ENCODE assay signal across 25 cellular contexts in the genomic region with DNA sequence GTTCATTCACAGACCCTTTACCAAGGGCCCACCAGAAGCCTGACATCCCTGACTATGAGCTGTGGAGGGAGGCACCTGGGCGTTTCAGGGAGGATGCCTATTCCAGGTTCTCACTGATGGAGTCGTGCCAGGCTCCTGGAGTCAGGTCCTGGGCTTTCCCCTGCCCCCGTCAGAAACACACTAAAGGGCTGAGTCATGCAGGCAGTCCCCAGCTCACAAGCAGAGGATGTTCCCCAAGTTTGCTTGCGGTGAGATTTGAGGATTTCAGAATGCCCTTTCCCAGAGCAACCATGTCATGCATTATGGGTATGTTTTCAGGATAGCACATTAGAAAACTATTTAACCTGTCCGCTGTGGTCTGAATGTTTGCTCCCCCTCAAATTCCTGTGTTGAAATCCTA. TPM values are rescaled to one million over a fixed set of nuclear protein-coding genes. Genes with fewer than 3 reads are reported as not detected.
A peak's percentile ranks its signal among the peaks of the same experiment; 100 is the strongest.
DNase-seq lines count a peak whose midpoint lies in the region; ATAC-seq, FAIRE-seq and TF ChIP-seq lines count a peak whose summit lies in the region.
"Had no signal": no experiment of that assay in that cellular context is flagged by ENCODE, and none has a peak within 500 bp of the region (broad histone marks: within the 10 kb centered on the region; RNA-seq: fewer than 3 reads in every experiment).

No MANE protein-coding gene starts in this region.

- no peak for TF ChIP-seq EP300 in H1 (IDR thresholded peaks at IDR 0.05; ENCODE audit: borderline replicate concordance in 1 of 2, low read depth in 2 of 2, low read length in 2 of 2)

- TF ChIP-seq RAD21 in H1 (IDR thresholded peaks at IDR 0.05 in 1 of 2, conservative IDR thresholded peaks at IDR 0.05 in 1 of 2; ENCODE audit: low read depth in 2 of 2, low read length in 2 of 2) = no peak

- POLR2A ChIA-PET in H1 (lab: Charles Lee; ENCODE audit: partially characterized antibody) = interaction anchor here (1.2 to 1.5 kb wide), 2 partner anchors 9 to 40 kb away, joined by 3 read pairs; no protein-coding TSS in a partner anchor

- H3K4me3 ChIP-seq in GM23338 = no peak overlapping the region
- H3K4me3 ChIP-seq in H1 (ENCODE audit: extremely low read depth in 1 of 4, insufficient read depth in 2 of 4, low read depth in 3 of 4, low read length in 4 of 4) = no peak overlapping the region
- no peak overlapping the region for H3K4me3 ChIP-seq in neuronal stem cell (ENCODE audit: low read length in 2 of 2)

- H2AK5ac ChIP-seq in H1 (ENCODE audit: low read depth, low read length) (no peak overlapping the region), neuronal stem cell (ENCODE audit: low read depth, low read length) (no peak overlapping the region)

- H3K23ac ChIP-seq in H1 (ENCODE audit: insufficient read length) (no peak overlapping the region), neuronal stem cell (ENCODE audit: low read depth, low read length, poor library complexity) (no peak overlapping the region)

- peak overlapping the region; percentile 62 for H3K27ac Mint-ChIP-seq in GM23338
- H3K27ac Mint-ChIP-seq: activated naive CD4-positive, alpha-beta T cell treated with anti-CD3 and anti-CD28 coated beads, Interleukin-2, amount 10 ng/mL, durations not matched to agents 7 days and 5 days; B cell; endodermal cell; natural killer cell had no signal

- H2AFZ ChIP-seq in GM23338 (no peak overlapping the region), H1 (ENCODE audit: low read length) (no peak overlapping the region), neuronal stem cell (ENCODE audit: low read length) (no peak overlapping the region)

- CTCF ChIA-PET in H1 (lab: Charles Lee; ENCODE audit: partially characterized antibody) = interaction anchor here (1.1 to 1.5 kb wide), 3 partner anchors 30 to 106 kb away, joined by 3 read pairs; no protein-coding TSS in a partner anchor

- TF ChIP-seq CTCF in GM23338 (conservative IDR thresholded peaks at IDR 0.05; ENCODE audit: low read depth in 2 of 2) (no peak), H1 (IDR thresholded peaks at IDR 0.05; ENCODE audit: control extremely low read depth in 1 of 3, insufficient read depth in 1 of 3, low read depth in 1 of 3, low read length in 3 of 3) (no peak)

- H3K79me1 ChIP-seq in H1 (ENCODE audit: low read depth, low read length) (no peaks in the 10 kb centered on the region), neuronal stem cell (ENCODE audit: low read depth, low read length) (no peaks in the 10 kb centered on the region)

- H3K27me3 ChIP-seq in GM23338 (ENCODE audit: insufficient read depth) (no peaks in the 10 kb centered on the region), H1 (replicated peaks in 1 of 4; ENCODE audit: control insufficient read depth in 3 of 4, extremely low read depth in 1 of 4, insufficient read depth in 3 of 4, low read length in 3 of 4) (no peaks in the 10 kb centered on the region), neuronal stem cell (ENCODE audit: control insufficient read depth in 3 of 3, insufficient read depth in 3 of 3, low read depth in 1 of 3, low read length in 3 of 3) (peaks cover 0 to 6% (median 0%) of the 10 kb centered on the region in 3 experiments)

- no peaks in the 10 kb centered on the region for H3K23me2 ChIP-seq in H1 (ENCODE audit: low read depth, low read length)

- H3K9me3 ChIP-seq in H1 (ENCODE audit: insufficient read depth in 2 of 2, low read depth in 1 of 2, low read length in 1 of 2) (no peaks in the 10 kb centered on the region), neuronal stem cell (replicated peaks in 1 of 2; ENCODE audit: control insufficient read depth in 2 of 2, insufficient read depth in 1 of 2, low read depth in 1 of 2, low read length in 2 of 2) (no peaks in the 10 kb centered on the region)

- H3K9me3 Mint-ChIP-seq in GM23338 = no peaks in the 10 kb centered on the region
- H3K9me3 Mint-ChIP-seq: activated naive CD4-positive, alpha-beta T cell treated with anti-CD3 and anti-CD28 coated beads, Interleukin-2, amount 10 ng/mL, durations not matched to agents 7 days and 5 days; endodermal cell; natural killer cell had no signal

- FAIRE-seq in RCC 7860 (lab: Jason Lieb, UNC) (peak; percentile 89), H1 (lab: Jason Lieb, UNC) (no peak)
- FAIRE-seq: colon, G401.6, GM19239 had no signal

- no peaks in the 10 kb centered on the region for H3F3A ChIP-seq in GM23338 (replicated peaks; ENCODE audit: low read depth)

- H3K36me3 ChIP-seq in GM23338 (ENCODE audit: insufficient read depth) (no peaks in the 10 kb centered on the region), H1 (ENCODE audit: control insufficient read depth in 2 of 4, insufficient read depth in 4 of 4, low read length in 3 of 4) (peaks cover 0 to 4% (median 0%) of the 10 kb centered on the region in 4 experiments; a peak in 1 of 8 replicates), neuronal stem cell (replicated peaks in 1 of 2; ENCODE audit: control insufficient read depth in 2 of 2, insufficient read depth in 2 of 2, low read length in 2 of 2) (no peaks in the 10 kb centered on the region)

- H4K8ac ChIP-seq in H1 (ENCODE audit: extremely low read depth, insufficient read depth, low read length) (no peak overlapping the region), neuronal stem cell (ENCODE audit: low read depth, low read length) (no peak overlapping the region)

- H3K4ac ChIP-seq in H1 (replicated peaks; ENCODE audit: insufficient read length, low read depth, low read length) (no peak overlapping the region), neuronal stem cell (ENCODE audit: low read length) (no peak overlapping the region)

- peak; percentile 33 for ATAC-seq in GM23338
- no peak for ATAC-seq in HG03571 (IDR thresholded peaks at IDR 0.05; ENCODE audit: unreplicated experiment)
- no peak for ATAC-seq in GM21390 (IDR thresholded peaks at IDR 0.05; ENCODE audit: unreplicated experiment)
- ATAC-seq in GM18861 (IDR thresholded peaks at IDR 0.05; ENCODE audit: unreplicated experiment) = no peak
- ATAC-seq: activated CD4-positive, CD25-positive, alpha-beta regulatory T cell treated with anti-CD3 and anti-CD28 coated beads, Interleukin-2, amount 50 U/mL, for 24 hours; natural killer cell; stimulated activated naive CD8-positive, alpha-beta T cell treated with anti-CD3 and anti-CD28 coated beads, Interleukin-15, Interleukin-2, amounts not matched to agents 100 U/mL and 50 U/mL, for 24 hours had no signal

- no peak overlapping the region for H3K4me3 Mint-ChIP-seq in GM23338
- H3K4me3 Mint-ChIP-seq: activated naive CD4-positive, alpha-beta T cell treated with anti-CD3 and anti-CD28 coated beads, Interleukin-2, amount 10 ng/mL, durations not matched to agents 7 days and 5 days; B cell; endodermal cell; natural killer cell had no signal

- H3K4me1 ChIP-seq in GM23338 (ENCODE audit: insufficient read depth) (peaks cover 10% of the 10 kb centered on the region), H1 (replicated peaks in 1 of 4; ENCODE audit: control insufficient read depth in 3 of 4, insufficient read depth in 4 of 4, low read length in 3 of 4) (peaks cover 3 to 7% (median 4%) of the 10 kb centered on the region in 4 experiments), neuronal stem cell (ENCODE audit: control insufficient read depth in 2 of 2, insufficient read depth in 1 of 2, low read depth in 1 of 2, low read length in 2 of 2) (peaks cover 6 to 16% of the 10 kb centered on the region in 2 donors)

- H3K9me2 ChIP-seq in GM23338 (ENCODE audit: insufficient read depth) = peaks cover 10% of the 10 kb centered on the region

- no peak overlapping the region for H2BK5ac ChIP-seq in H1 (ENCODE audit: low read depth, low read length)
- no peak overlapping the region for H2BK5ac ChIP-seq in neuronal stem cell (ENCODE audit: low read length)

- H2BK20ac ChIP-seq in H1 (ENCODE audit: low read length) = no peak overlapping the region

- H3K27me3 Mint-ChIP-seq in GM23338 (ENCODE audit: insufficient read depth, low read depth, poor library complexity) = peaks cover 11% of the 10 kb centered on the region

- TF ChIP-seq POLR2A in H1 (IDR thresholded peaks at IDR 0.05; ENCODE audit: control extremely low read depth in 1 of 2, low read depth in 2 of 2, low read length in 2 of 2) = no peak

- H4K5ac ChIP-seq in H1 (ENCODE audit: insufficient read length, low read depth, low read length) = no peak overlapping the region

- DNase-seq in GM23338 (ENCODE audit: low spot score) = no peak
- peak; percentile 94 for DNase-seq in RCC 7860 (ENCODE audit: low spot score)
- DNase-seq in H1 (ENCODE audit: low read depth in 1 of 2, low spot score in 2 of 2) = no peak
- no peak for DNase-seq in neuronal stem cell (ENCODE audit: low spot score)
- DNase-seq in NCI-H1436 (lab: John Stamatoyannopoulos, UW) = no peak
- DNase-seq: activated CD8-positive, alpha-beta memory T cell treated with anti-CD3 and anti-CD28 coated beads for 24 hours; activated naive CD4-positive, alpha-beta T cell treated with anti-CD3 and anti-CD28 coated beads, Interleukin-2, amount 10 ng/mL, durations not matched to agents 7 days and 5 days; activated T-cell treated with anti-CD3 and anti-CD28 coated beads, Interleukin-2, amount 50 U/mL, for 48 hours; aorta; Calu3; endodermal cell; natural killer cell; NCI-H1105; NCI-H526; stimulated activated CD4-positive, alpha-beta T cell treated with anti-CD3 and anti-CD28 coated beads, Interleukin-2, amount 100 ng/mL, for 24 hours; stimulated activated naive CD8-positive, alpha-beta T cell treated with anti-CD3 and anti-CD28 coated beads, Interleukin-15, Interleukin-2, amounts not matched to agents 100 U/mL and 50 U/mL, for 24 hours had no signal

- no peak overlapping the region for H3K56ac ChIP-seq in H1 (replicated peaks; ENCODE audit: insufficient read length, low read depth, low read length)

- peaks cover 28% of the 10 kb centered on the region for H3K4me1 Mint-ChIP-seq in GM23338
- H3K4me1 Mint-ChIP-seq: activated naive CD4-positive, alpha-beta T cell treated with anti-CD3 and anti-CD28 coated beads, Interleukin-2, amount 10 ng/mL, durations not matched to agents 7 days and 5 days; B cell; natural killer cell had no signal

- H2BK12ac ChIP-seq in H1 (ENCODE audit: low read depth, low read length) (no peak overlapping the region), neuronal stem cell (ENCODE audit: low read length) (no peak overlapping the region)

- H3K18ac ChIP-seq in H1 (ENCODE audit: extremely low read depth, low read length) = no peak overlapping the region
- H3K18ac ChIP-seq in neuronal stem cell (ENCODE audit: low read length) = peak overlapping the region; percentile 57

- WGBS in H1 (ENCODE audit: extremely low coverage in 1 of 2, insufficient coverage in 1 of 2, insufficient read length in 1 of 2, insufficient replicate concordance in 2 of 2, low coverage in 1 of 2, low lambda C conversion rate in 2 of 2, missing lambda C conversion rate in 1 of 2), 2 experiments = 79% methylated on average over 5 of the region's 5 CpGs; no CpG with 5 or more reads in 1 of the 2 experiments
- WGBS in neuronal stem cell (ENCODE audit: extremely low coverage in 2 of 2, insufficient read length in 2 of 2, insufficient replicate concordance in 1 of 2), 2 donors = no CpG with 5 or more reads among the region's 5 CpGs

- H2BK15ac ChIP-seq in H1 (ENCODE audit: low read length) (no peak overlapping the region), neuronal stem cell (ENCODE audit: low read length) (no peak overlapping the region)

- H4K20me1 ChIP-seq in GM23338 (replicated peaks; ENCODE audit: insufficient read depth) (no peaks in the 10 kb centered on the region), H1 (replicated peaks in 1 of 2; ENCODE audit: control insufficient read depth in 1 of 2, insufficient read depth in 2 of 2, low read length in 2 of 2) (no peaks in the 10 kb centered on the region)

- H3K9ac ChIP-seq in H1 (replicated peaks in 1 of 4; ENCODE audit: extremely low read depth in 1 of 4, low read depth in 3 of 4, low read length in 3 of 4) (no peak overlapping the region), neuronal stem cell (ENCODE audit: low read depth, low read length, poor library complexity) (no peak overlapping the region)
- H3K9ac ChIP-seq: KMS-11 had no signal

- peaks cover 15% of the 10 kb centered on the region for H3K36me3 Mint-ChIP-seq in GM23338 (ENCODE audit: low read depth)
- H3K36me3 Mint-ChIP-seq: activated naive CD4-positive, alpha-beta T cell treated with anti-CD3 and anti-CD28 coated beads, Interleukin-2, amount 10 ng/mL, durations not matched to agents 7 days and 5 days; natural killer cell had no signal

- H3K79me2 ChIP-seq in GM23338 (replicated peaks; ENCODE audit: insufficient read depth) (no peaks in the 10 kb centered on the region), H1 (ENCODE audit: control insufficient read depth in 1 of 2, insufficient read depth in 2 of 2, low read length in 2 of 2) (no peaks in the 10 kb centered on the region)

- H2BK120ac ChIP-seq in H1 (replicated peaks; ENCODE audit: low read depth, low read length) (no peak overlapping the region), neuronal stem cell (ENCODE audit: low read depth, low read length) (no peak overlapping the region)

- H3K4me2 ChIP-seq in GM23338 (peak overlapping the region; percentile 29; the same call in 1 of the 2 replicates), H1 (ENCODE audit: insufficient read depth in 1 of 2, low read depth in 2 of 2, low read length in 2 of 2) (no peak overlapping the region), neuronal stem cell (ENCODE audit: insufficient read depth, low read length, poor library complexity, severe bottlenecking) (no peak overlapping the region)
- H3K4me2 ChIP-seq: KMS-11 had no signal

- H3K14ac ChIP-seq in H1 (ENCODE audit: insufficient read length) = no peak overlapping the region
- no peak overlapping the region for H3K14ac ChIP-seq in neuronal stem cell (ENCODE audit: low read length)

- H4K91ac ChIP-seq in H1 (replicated peaks; ENCODE audit: insufficient read length, low read length) (no peak overlapping the region), neuronal stem cell (ENCODE audit: low read depth, low read length, poor library complexity) (no peak overlapping the region)

- H3K27ac ChIP-seq in GM23338 (ENCODE audit: low read depth) (0 out of 2 replicates have a peak overlapping the region, but pooled peaks have one; percentile 55), H1 (ENCODE audit: low read depth, low read length) (no peak overlapping the region), neuronal stem cell (replicated peaks; ENCODE audit: low read length) (no peak overlapping the region)
- H3K27ac ChIP-seq: KMS-11 had no signal

RNA-seq across cellular contexts. Expression of a gene that starts 45.2 kb away (rescaled TPM):
- total RNA-seq in GM23338 (2014; rRNA removed; shearing (Covaris generic)) = 21.6 and 22.8 TPM in 2 replicates
- polyA plus RNA-seq in GM23338 (2016; fragmentation: Nextera tagmentation; extraction: Ambion mirVana) (9.1 and 9.5 TPM in 2 replicates), H1 (2011; rRNA removed) (6.4 and 7.1 TPM in 2 replicates)
- 27.7 and 28.6 TPM in 2 replicates for total RNA-seq in H1 (2021; fragmentation: NEBNext Ultra II Directional; extraction: Animal tissue kit (Norgen Biotek cat#: 25700))
- 5.1 TPM for polyA plus RNA-seq in H1 (2011; cell fraction: cytosol; rRNA removed)
- polyA plus RNA-seq in H1 (2011; cell fraction: nucleus; rRNA removed) = 14.8 TPM
- 11.6 to 17.5 TPM (median 15.2 TPM) in 4 replicates for polyA plus RNA-seq in H1 (2012, experiment 1 of 2)
- 8.0 TPM for polyA plus RNA-seq in H1 (2012, experiment 2 of 2)
- 22.3 TPM for polyA plus RNA-seq in H1 (2013, experiment 1 of 2)
- 22.0 TPM for polyA plus RNA-seq in H1 (2013, experiment 2 of 2)
- 4.2 and 5.6 TPM in 2 replicates for polyA minus RNA-seq in H1 (2011; rRNA and poly(A)+ RNA removed)
- polyA minus RNA-seq in H1 (2011; cell fraction: cytosol; rRNA and poly(A)+ RNA removed) = 6.0 TPM
- 6.7 TPM for polyA minus RNA-seq in H1 (2011; cell fraction: nucleus; rRNA and poly(A)+ RNA removed)
- 2.0 TPM for polyA plus RNA-seq in neuronal stem cell (2013, experiment 1 of 2)
- 1.9 TPM for polyA plus RNA-seq in neuronal stem cell (2013, experiment 2 of 2)
